In genomic region chr18:48896875-48897511, GRCh38 we compare ENCODE assay signal across 8 cellular contexts. TPM values are rescaled to one million over a fixed set of nuclear protein-coding genes. Genes with fewer than 3 reads are reported as not detected.
DNase-seq lines count a peak whose midpoint lies in the region; ATAC-seq, FAIRE-seq and TF ChIP-seq lines count a peak whose summit lies in the region.

No MANE protein-coding gene starts in this region.

- FAIRE-seq in D721Med (lab: Jason Lieb, UNC): no peak
- no peak for FAIRE-seq in HTR-8/SVneo (lab: Jason Lieb, UNC)

- H3K4me3 Mint-ChIP-seq in glutamatergic neuron (ENCODE audit: unreplicated experiment) (no peak overlapping the region), progenitor cell of endocrine pancreas (ENCODE audit: low read depth) (no peak overlapping the region)

- H3K4me1 Mint-ChIP-seq in glutamatergic neuron (ENCODE audit: low read depth, unreplicated experiment) (peaks cover 3% of the 10 kb centered on the region), progenitor cell of endocrine pancreas (ENCODE audit: low read depth) (peaks cover 1% of the 10 kb centered on the region)

- no peak for TF ChIP-seq CTCF in GM13976 (IDR thresholded peaks at IDR 0.05; ENCODE audit: borderline replicate concordance, control extremely low read depth, extremely low read depth, insufficient read depth, missing control alignments)
- no peak for TF ChIP-seq CTCF in glutamatergic neuron (IDR thresholded peaks at IDR 0.05; ENCODE audit: partially characterized antibody, unreplicated experiment)
- TF ChIP-seq CTCF in progenitor cell of endocrine pancreas (IDR thresholded peaks at IDR 0.05; ENCODE audit: unreplicated experiment): peak; percentile 45
- no peak for TF ChIP-seq CTCF in D721Med (IDR thresholded peaks at IDR 0.05; ENCODE audit: insufficient read depth, missing control alignments)

- H3K27ac Mint-ChIP-seq in glutamatergic neuron (ENCODE audit: unreplicated experiment) (peak overlapping the region; percentile 53), progenitor cell of endocrine pancreas (peak overlapping the region; percentile 80)

- H3K36me3 Mint-ChIP-seq in glutamatergic neuron (ENCODE audit: unreplicated experiment) (peaks cover 13% of the 10 kb centered on the region), progenitor cell of endocrine pancreas (ENCODE audit: insufficient read depth) (no peaks in the 10 kb centered on the region)

- in situ Hi-C loops in GM13976 (cut with MboI; ENCODE audit: low sequenced_read_pairs, unreplicated experiment): loop anchor here (25.0 kb wide), 1 partner anchor 90 kb away; no protein-coding TSS in a partner anchor

- ATAC-seq in HG02870 (IDR thresholded peaks at IDR 0.05; ENCODE audit: unreplicated experiment) (peak; percentile 79), HG03565 (IDR thresholded peaks at IDR 0.05; ENCODE audit: unreplicated experiment) (no peak)

- DNase-seq in GM13976 (ENCODE audit: low spot score): peak; percentile 75
- DNase-seq in SKM-1 treated with dmso at 0.1 percent for 144 hours (lab: John Stamatoyannopoulos, UW; ENCODE audit: unreplicated experiment): peak; percentile 100
- DNase-seq in glutamatergic neuron: no peak
- no peak for DNase-seq in progenitor cell of endocrine pancreas (ENCODE audit: low spot score, unreplicated experiment)
- DNase-seq in D721Med (ENCODE audit: insufficient read length, low spot score): no peak
- no peak for DNase-seq in HTR-8/SVneo (ENCODE audit: insufficient read length, low spot score)

- H3K9me3 Mint-ChIP-seq in glutamatergic neuron (ENCODE audit: unreplicated experiment) (peaks cover 4% of the 10 kb centered on the region), progenitor cell of endocrine pancreas (ENCODE audit: low read depth) (peaks cover 5% of the 10 kb centered on the region)

- no peaks in the 10 kb centered on the region for H3K27me3 Mint-ChIP-seq in glutamatergic neuron (ENCODE audit: unreplicated experiment)
- H3K27me3 Mint-ChIP-seq in progenitor cell of endocrine pancreas: no peaks in the 10 kb centered on the region

RNA-seq across cellular contexts. Expression of gene SMAD7, which starts 53.8 kb away (rescaled TPM):
- total RNA-seq in glutamatergic neuron (ENCODE audit: unreplicated experiment) (10.8 TPM), progenitor cell of endocrine pancreas (24.3 and 27.8 TPM in 2 replicates)

Comparison
In these comparisons a context has a peak if more than half of its experiments do, and no peak if none do; other contexts are left out.
1. DNase-seq: peak in GM13976 (single experiment) and SKM-1 treated with dmso at 0.1 percent for 144 hours (single experiment); none in glutamatergic neuron (single experiment), progenitor cell of endocrine pancreas (single experiment), D721Med (single experiment) and HTR-8/SVneo (single experiment).